In the genomic region with DNA sequence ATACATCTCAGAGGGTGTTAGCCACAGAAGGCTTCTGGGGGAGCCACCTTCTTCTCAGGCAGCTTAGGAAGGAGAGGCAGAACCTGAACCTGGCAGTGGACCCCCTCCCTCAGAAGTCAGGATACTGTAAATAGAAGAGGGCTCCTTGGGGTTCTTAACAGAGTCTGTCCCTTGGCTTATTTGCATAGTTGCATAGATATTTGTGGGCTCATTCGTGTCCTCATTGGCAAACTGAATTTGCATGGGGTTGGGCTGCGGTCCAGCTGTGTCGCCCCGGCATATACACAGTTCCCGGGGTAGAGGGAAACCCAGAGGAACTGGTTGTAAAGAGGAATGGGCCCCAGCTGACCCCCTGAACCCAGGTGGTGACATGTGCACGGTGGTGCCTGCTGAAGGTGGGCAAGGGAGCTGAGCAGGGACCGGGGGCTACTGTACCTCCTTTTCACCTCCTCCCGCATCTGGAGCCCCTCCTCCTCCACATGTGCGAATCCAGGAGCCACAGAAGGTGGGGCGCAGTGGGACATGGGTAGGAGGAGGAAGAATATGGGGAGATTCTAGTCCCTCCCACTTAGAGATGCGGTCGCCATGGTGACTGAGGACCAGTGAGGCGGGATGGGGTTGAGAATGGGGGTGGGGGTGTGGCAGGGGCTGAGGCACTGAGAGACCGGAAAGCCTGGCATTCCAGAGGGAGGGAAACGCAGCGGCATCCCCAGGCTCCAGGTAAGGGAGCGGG, we compare ENCODE assay signal across 9 cellular contexts. TPM values are rescaled to one million over a fixed set of nuclear protein-coding genes. Genes with fewer than 3 reads are reported as not detected.
A peak's percentile ranks its signal among the peaks of the same experiment; 100 is the strongest.
DNase-seq lines count a peak whose midpoint lies in the region; ATAC-seq and TF ChIP-seq lines count a peak whose summit lies in the region.
"Had no signal": no experiment of that assay in that cellular context is flagged by ENCODE, and none has a peak within 500 bp of the region (broad histone marks: within the 10 kb centered on the region; RNA-seq: fewer than 3 reads in every experiment).

No MANE protein-coding gene starts in this region.

- TF ChIP-seq EP300 in upper lobe of left lung (IDR thresholded peaks at IDR 0.05): no peak

- intact Hi-C loops in dendritic cell treated with granulocyte-macrophage colony-stimulating factor and Interleukin-4, amounts not matched to agents 40 ng/mL and 50 ng/mL, for 4 days (cut with micrococcal nuclease): no loop called here

- H3K4me3 ChIP-seq in GM06990 (replicated peaks; ENCODE audit: low read depth, low read length) (peak overlapping the region; percentile 65), upper lobe of left lung (no peak overlapping the region)

- H3K4me3 Mint-ChIP-seq in dendritic cell treated with granulocyte-macrophage colony-stimulating factor and Interleukin-4, amounts not matched to agents 40 ng/mL and 50 ng/mL, for 4 days: no peak overlapping the region

- ATAC-seq in GM19328 (IDR thresholded peaks at IDR 0.05; ENCODE audit: unreplicated experiment) (peak; percentile 54), HG03095 (IDR thresholded peaks at IDR 0.05; ENCODE audit: unreplicated experiment) (peak; percentile 48), HG03469 (IDR thresholded peaks at IDR 0.05; ENCODE audit: unreplicated experiment) (no peak), upper lobe of left lung (ENCODE audit: low FRiP score in 2 of 2) (no peak)

- TF ChIP-seq CTCF in GM06990 (IDR thresholded peaks at IDR 0.05; ENCODE audit: insufficient read depth, low read length, poor library complexity, severe bottlenecking): no peak
- no peak for TF ChIP-seq CTCF in upper lobe of left lung (IDR thresholded peaks at IDR 0.05)

- peaks cover 5% of the 10 kb centered on the region for H3K36me3 Mint-ChIP-seq in dendritic cell treated with granulocyte-macrophage colony-stimulating factor and Interleukin-4, amounts not matched to agents 40 ng/mL and 50 ng/mL, for 4 days (ENCODE audit: low read depth)

- H3K36me3 ChIP-seq in GM06990 (ENCODE audit: control insufficient read depth, insufficient read depth, low read length): no peaks in the 10 kb centered on the region
- H3K36me3 ChIP-seq in upper lobe of left lung: no peaks in the 10 kb centered on the region

- H3K9me3 ChIP-seq in upper lobe of left lung: no peaks in the 10 kb centered on the region

- peak overlapping the region; percentile 98 for H3K27ac Mint-ChIP-seq in dendritic cell treated with granulocyte-macrophage colony-stimulating factor and Interleukin-4, amounts not matched to agents 40 ng/mL and 50 ng/mL, for 4 days

- H3K27me3 ChIP-seq in GM06990 (replicated peaks; ENCODE audit: control insufficient read depth, insufficient read depth, low read length) (no peaks in the 10 kb centered on the region), upper lobe of left lung (no peaks in the 10 kb centered on the region)

- no peak for TF ChIP-seq POLR2A in upper lobe of left lung (IDR thresholded peaks at IDR 0.05)

- peaks cover 14 to 50% (median 35%) of the 10 kb centered on the region in 4 donors for H3K4me1 ChIP-seq in upper lobe of left lung

- peak overlapping the region in 2 of 4 donors; percentile 72 to 73 for H3K27ac ChIP-seq in upper lobe of left lung

- DNase-seq in GM06990 (ENCODE audit: extremely low read depth, insufficient read length): peak; percentile 82
- no peak for DNase-seq in NCI-H2196 (lab: John Stamatoyannopoulos, UW; ENCODE audit: unreplicated experiment)
- no peak for DNase-seq in upper lobe of left lung
- no peak for DNase-seq in effector CD4-positive, alpha-beta T cell
- DNase-seq: activated CD4-positive, alpha-beta T cell treated with anti-CD3 and anti-CD28 coated beads for 48 hours had no signal

- 47 to 49% methylated on average over 12 to 15 of the region's 17 CpGs for WGBS in upper lobe of left lung, 2 donors

- no peaks in the 10 kb centered on the region for H3K27me3 Mint-ChIP-seq in dendritic cell treated with granulocyte-macrophage colony-stimulating factor and Interleukin-4, amounts not matched to agents 40 ng/mL and 50 ng/mL, for 4 days

- peaks cover 91% of the 10 kb centered on the region for H3K4me1 Mint-ChIP-seq in dendritic cell treated with granulocyte-macrophage colony-stimulating factor and Interleukin-4, amounts not matched to agents 40 ng/mL and 50 ng/mL, for 4 days (ENCODE audit: low read depth)

- no peaks in the 10 kb centered on the region for H3K9me3 Mint-ChIP-seq in dendritic cell treated with granulocyte-macrophage colony-stimulating factor and Interleukin-4, amounts not matched to agents 40 ng/mL and 50 ng/mL, for 4 days

RNA-seq across cellular contexts. Expression of gene SEMA4A, which starts 3.8 kb away (rescaled TPM):
- total RNA-seq in upper lobe of left lung: 10 to 100 TPM; 28.9 to 65.9 (median 33.5) TPM

RNA-seq across cellular contexts. Expression of gene LMNA, which starts 35.0 kb away (rescaled TPM):
- 1,000 to 10,000 TPM in 1 of 6 donors, 100 to 1,000 TPM in 5; 156 to 1,281 (median 388) TPM for total RNA-seq in upper lobe of left lung

RNA-seq across cellular contexts. Expression of gene SLC25A44, which starts 44.4 kb away (rescaled TPM):
- 10 to 100 TPM; 11.0 to 27.4 (median 21.1) TPM for total RNA-seq in upper lobe of left lung

Comparison
In these comparisons a context has a peak if more than half of its experiments do, and no peak if none do; other contexts are left out.
1. ATAC-seq: peak in GM19328 (single experiment) and HG03095 (single experiment); none in HG03469 (single experiment) and upper lobe of left lung (0 of 2).